Comparison of ENCODE assay signal across 18 cellular contexts in genomic region chr6:84072452-84072997, GRCh38. TPM values are rescaled to one million over a fixed set of nuclear protein-coding genes. Genes with fewer than 3 reads are reported as not detected.
DNase-seq lines count a peak whose midpoint lies in the region; ATAC-seq and TF ChIP-seq lines count a peak whose summit lies in the region.
"Had no signal": no experiment of that assay in that cellular context is flagged by ENCODE, and none has a peak within 500 bp of the region (broad histone marks: within the 10 kb centered on the region; RNA-seq: fewer than 3 reads in every experiment).

No MANE protein-coding gene starts in this region.

- H3K27ac Mint-ChIP-seq in glutamatergic neuron (ENCODE audit: unreplicated experiment): peak overlapping the region; percentile 90
- no peak overlapping the region for H3K27ac Mint-ChIP-seq in activated CD8-positive, alpha-beta memory T cell treated with anti-CD3 and anti-CD28 coated beads, Interleukin-2, amount 10 ng/mL, durations not matched to agents 7 days and 5 days
- H3K27ac Mint-ChIP-seq: CD8-positive, alpha-beta memory T cell had no signal

- ATAC-seq in activated CD8-positive, alpha-beta memory T cell treated with anti-CD3 and anti-CD28 coated beads, Interleukin-2, amount 10 ng/mL, durations not matched to agents 7 days and 5 days: no peak
- no peak for ATAC-seq in HG02970 (IDR thresholded peaks at IDR 0.05; ENCODE audit: low FRiP score, unreplicated experiment)
- ATAC-seq in HG02610 (IDR thresholded peaks at IDR 0.05; ENCODE audit: unreplicated experiment): no peak

- H3K27me3 Mint-ChIP-seq in glutamatergic neuron (ENCODE audit: unreplicated experiment): peaks cover 5% of the 10 kb centered on the region
- peaks cover 2% of the 10 kb centered on the region for H3K27me3 Mint-ChIP-seq in activated CD8-positive, alpha-beta memory T cell treated with anti-CD3 and anti-CD28 coated beads, Interleukin-2, amount 10 ng/mL, durations not matched to agents 7 days and 5 days

- H3K4me3 Mint-ChIP-seq in glutamatergic neuron (ENCODE audit: unreplicated experiment): no peak overlapping the region
- no peak overlapping the region for H3K4me3 Mint-ChIP-seq in activated CD8-positive, alpha-beta memory T cell treated with anti-CD3 and anti-CD28 coated beads, Interleukin-2, amount 10 ng/mL, durations not matched to agents 7 days and 5 days
- H3K4me3 Mint-ChIP-seq: CD8-positive, alpha-beta memory T cell had no signal

- peaks cover 8% of the 10 kb centered on the region for H3K9me3 Mint-ChIP-seq in glutamatergic neuron (ENCODE audit: unreplicated experiment)
- H3K9me3 Mint-ChIP-seq in activated CD8-positive, alpha-beta memory T cell treated with anti-CD3 and anti-CD28 coated beads, Interleukin-2, amount 10 ng/mL, durations not matched to agents 7 days and 5 days (ENCODE audit: low read depth): no peaks in the 10 kb centered on the region

- peaks cover 10% of the 10 kb centered on the region for H3K36me3 Mint-ChIP-seq in glutamatergic neuron (ENCODE audit: unreplicated experiment)
- H3K36me3 Mint-ChIP-seq in activated CD8-positive, alpha-beta memory T cell treated with anti-CD3 and anti-CD28 coated beads, Interleukin-2, amount 10 ng/mL, durations not matched to agents 7 days and 5 days: no peaks in the 10 kb centered on the region
- H3K36me3 Mint-ChIP-seq: CD8-positive, alpha-beta memory T cell had no signal

- POLR2A ChIA-PET in RWPE1 (lab: Yijun Ruan, JAX; ENCODE audit: low non-redundant PET): no interaction called here

- peak; percentile 87 for DNase-seq in DMS 273 (lab: John Stamatoyannopoulos, UW; ENCODE audit: unreplicated experiment)
- peak; percentile 29 for DNase-seq in NCI-H2107 (lab: John Stamatoyannopoulos, UW)
- DNase-seq in RWPE1 (ENCODE audit: low spot score): no peak
- no peak for DNase-seq in glutamatergic neuron
- no peak for DNase-seq in activated CD8-positive, alpha-beta memory T cell treated with anti-CD3 and anti-CD28 coated beads, Interleukin-2, amount 10 ng/mL, durations not matched to agents 7 days and 5 days
- no peak for DNase-seq in activated CD4-positive, alpha-beta T cell treated with anti-CD3 and anti-CD28 coated beads, Interleukin-2, amount 50 U/mL, for 4 hours
- DNase-seq: CD8-positive, alpha-beta memory T cell; GOT3; Karpas-422; NCI-H1105 treated with DMSO at 0.1 percent for 48 hours; NCI-H187; NCI-H524 treated with DMSO at 0.1 percent for 48 hours; NK-92 treated with Interleukin-12 subunit alpha and Interleukin-12 subunit beta, amount 100 ng/mL, for 24 hours; SHP77 treated with DMSO at 0.1 percent for 48 hours had no signal

- H3K27ac ChIP-seq in RWPE1: peak overlapping the region; percentile 68
- H3K27ac ChIP-seq: BLaER1 had no signal

- TF ChIP-seq CTCF in RWPE1 (conservative IDR thresholded peaks at IDR 0.05; ENCODE audit: low read depth) (no peak), glutamatergic neuron (IDR thresholded peaks at IDR 0.05; ENCODE audit: partially characterized antibody, unreplicated experiment) (no peak)

- peaks cover 21% of the 10 kb centered on the region for H3K4me1 Mint-ChIP-seq in glutamatergic neuron (ENCODE audit: low read depth, unreplicated experiment)
- H3K4me1 Mint-ChIP-seq in activated CD8-positive, alpha-beta memory T cell treated with anti-CD3 and anti-CD28 coated beads, Interleukin-2, amount 10 ng/mL, durations not matched to agents 7 days and 5 days: no peaks in the 10 kb centered on the region
- H3K4me1 Mint-ChIP-seq: CD8-positive, alpha-beta memory T cell had no signal

- CTCF ChIA-PET in RWPE1 (lab: Yijun Ruan, JAX): interaction anchor here (0.6 kb wide), 2 partner anchors 25 to 158 kb away, joined by 4 read pairs; no protein-coding TSS in a partner anchor
- CTCF ChIA-PET in activated CD8-positive, alpha-beta memory T cell treated with anti-CD3 and anti-CD28 coated beads, Interleukin-2, amount 10 ng/mL, durations not matched to agents 7 days and 5 days (lab: Charles Lee): no interaction called here

RNA-seq across cellular contexts. Expression of gene MRAP2, which starts 39.0 kb away (rescaled TPM):
- total RNA-seq in glutamatergic neuron (ENCODE audit: unreplicated experiment): 5.1 TPM
- total RNA-seq in activated CD8-positive, alpha-beta memory T cell treated with anti-CD3 and anti-CD28 coated beads, Interleukin-2, amount 10 ng/mL, durations not matched to agents 7 days and 5 days: not detected
- total RNA-seq: CD8-positive, alpha-beta memory T cell; OCI-LY7 had no signal

Comparison
In these comparisons a context has a peak if more than half of its experiments do, and no peak if none do; other contexts are left out.
1. DNase-seq: peak in DMS 273 (single experiment) and NCI-H2107 (single experiment); none in RWPE1 (single experiment), glutamatergic neuron (single experiment), activated CD8-positive, alpha-beta memory T cell treated with anti-CD3 and anti-CD28 coated beads, Interleukin-2, amount 10 ng/mL, durations not matched to agents 7 days and 5 days (single experiment) and activated CD4-positive, alpha-beta T cell treated with anti-CD3 and anti-CD28 coated beads, Interleukin-2, amount 50 U/mL, for 4 hours (0 of 2).